8 cellular contexts compared by ENCODE assay signal in the genomic region with DNA sequence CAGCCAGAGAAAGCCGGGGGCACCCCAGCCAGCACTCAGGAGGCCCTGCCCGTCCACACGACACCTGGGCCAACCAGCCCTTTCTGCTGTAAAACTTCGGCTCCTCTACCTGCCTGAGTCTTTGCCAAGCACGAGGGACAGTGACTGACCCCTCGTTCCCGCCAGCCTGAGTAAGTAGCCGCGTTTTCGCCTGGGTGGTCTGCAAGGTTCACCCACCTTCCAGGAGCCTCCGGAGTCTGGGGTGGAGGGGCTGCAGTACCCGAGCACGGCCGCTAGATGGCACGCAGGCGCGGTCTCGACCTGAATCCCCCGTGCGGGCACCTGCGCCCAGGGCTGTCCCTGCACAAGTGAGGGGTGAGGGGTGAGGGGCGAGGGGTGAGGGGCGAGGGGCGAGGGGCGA.
DNase-seq lines count a peak whose midpoint lies in the region; ATAC-seq and TF ChIP-seq lines count a peak whose summit lies in the region.

No MANE protein-coding gene starts in this region.

- no peak overlapping the region for H4K91ac ChIP-seq in neuronal stem cell (ENCODE audit: low read depth, low read length, poor library complexity)

- WGBS in neuronal stem cell (ENCODE audit: extremely low coverage in 2 of 2, insufficient read length in 2 of 2, insufficient replicate concordance in 1 of 2), 2 donors = no CpG with 5 or more reads among the region's 25 CpGs

- H3K4me1 ChIP-seq in OCI-LY1 (ENCODE audit: insufficient read depth, low read length, severe bottlenecking) (no peaks in the 10 kb centered on the region), neuronal stem cell (ENCODE audit: control insufficient read depth in 2 of 2, insufficient read depth in 1 of 2, low read depth in 1 of 2, low read length in 2 of 2) (peaks cover 0 to 2% of the 10 kb centered on the region in 2 donors)

- no peaks in the 10 kb centered on the region for H3K79me2 ChIP-seq in OCI-LY1 (ENCODE audit: insufficient read depth, low read length)

- no peaks in the 10 kb centered on the region for H4K20me1 ChIP-seq in OCI-LY1 (ENCODE audit: insufficient read depth, low read length)

- H2BK120ac ChIP-seq in neuronal stem cell (ENCODE audit: low read depth, low read length) = peak overlapping the region; percentile 85

- no peak overlapping the region for H2AFZ ChIP-seq in OCI-LY1 (ENCODE audit: low read length)
- H2AFZ ChIP-seq in neuronal stem cell (ENCODE audit: low read length) = no peak overlapping the region

- peak overlapping the region; percentile 74 for H3K18ac ChIP-seq in neuronal stem cell (ENCODE audit: low read length)

- no peaks in the 10 kb centered on the region; the same call in 1 of the 2 replicates for H3K36me3 ChIP-seq in OCI-LY1 (ENCODE audit: insufficient read depth, low read length)
- H3K36me3 ChIP-seq in neuronal stem cell (replicated peaks in 1 of 2; ENCODE audit: control insufficient read depth in 2 of 2, insufficient read depth in 2 of 2, low read length in 2 of 2) = no peaks in the 10 kb centered on the region

- H3K14ac ChIP-seq in neuronal stem cell (ENCODE audit: low read length) = peak overlapping the region; percentile 47

- H3K4me3 ChIP-seq in OCI-LY1 (ENCODE audit: low read depth, low read length, poor library complexity, severe bottlenecking) (no peak overlapping the region), neuronal stem cell (ENCODE audit: low read length in 2 of 2) (no peak overlapping the region)

- in situ Hi-C loops in T47D (cut with HindIII; ENCODE audit: low pct_unique_long_range_greater_than_20kb, low sequenced_read_pairs) = no loop called here

- H3K4ac ChIP-seq in neuronal stem cell (ENCODE audit: low read length) = no peak overlapping the region

- H2BK5ac ChIP-seq in neuronal stem cell (ENCODE audit: low read length) = no peak overlapping the region

- H3K23ac ChIP-seq in neuronal stem cell (ENCODE audit: low read depth, low read length, poor library complexity) = peak overlapping the region; percentile 80

- H3K79me1 ChIP-seq in neuronal stem cell (ENCODE audit: low read depth, low read length) = no peaks in the 10 kb centered on the region

- H3K27me3 ChIP-seq in OCI-LY1 (ENCODE audit: insufficient read depth, low read length) (peaks cover 8% of the 10 kb centered on the region; the same call in 1 of the 2 replicates), neuronal stem cell (ENCODE audit: control insufficient read depth in 3 of 3, insufficient read depth in 3 of 3, low read depth in 1 of 3, low read length in 3 of 3) (no peaks in the 10 kb centered on the region)

- no peak overlapping the region for H3K27ac ChIP-seq in OCI-LY1 (ENCODE audit: low read depth, low read length, poor library complexity, severe bottlenecking)
- H3K27ac ChIP-seq in neuronal stem cell (replicated peaks; ENCODE audit: low read length) = no peak overlapping the region

- TF ChIP-seq CTCF in GM12874 (IDR thresholded peaks at IDR 0.05; ENCODE audit: insufficient read depth, low read depth, low read length) (peak; percentile 54), OCI-LY1 (IDR thresholded peaks at IDR 0.05; ENCODE audit: low read length) (peak; percentile 80)

- H3K9me2 ChIP-seq in OCI-LY1 (ENCODE audit: low read depth, low read length) = no peaks in the 10 kb centered on the region

- H3K9me3 ChIP-seq in OCI-LY1 (ENCODE audit: low read length) (peaks cover 4% of the 10 kb centered on the region; the same call in 1 of the 2 replicates), neuronal stem cell (replicated peaks in 1 of 2; ENCODE audit: control insufficient read depth in 2 of 2, insufficient read depth in 1 of 2, low read depth in 1 of 2, low read length in 2 of 2) (peaks cover 0 to 2% of the 10 kb centered on the region in 2 donors)

- no peaks in the 10 kb centered on the region for H3F3A ChIP-seq in OCI-LY1 (ENCODE audit: insufficient read depth, low read length)

- DNase-seq in T47D (ENCODE audit: low read depth in 1 of 2, low spot score in 1 of 2) = peak; percentile 27 to 59
- DNase-seq in neuronal stem cell (ENCODE audit: low spot score) = peak; percentile 56
- DNase-seq in NCI-H2107 treated with DMSO at 0.1 percent for 48 hours (lab: John Stamatoyannopoulos, UW; ENCODE audit: unreplicated experiment) = no peak

- ATAC-seq in GM19324 (IDR thresholded peaks at IDR 0.05; ENCODE audit: low FRiP score, unreplicated experiment) = no peak
- no peak for ATAC-seq in GM21529 (IDR thresholded peaks at IDR 0.05; ENCODE audit: unreplicated experiment)
- no peak for ATAC-seq in HG03378 (IDR thresholded peaks at IDR 0.05; ENCODE audit: unreplicated experiment)

- H3K9ac ChIP-seq in OCI-LY1 (ENCODE audit: low read length) (no peak overlapping the region), neuronal stem cell (ENCODE audit: low read depth, low read length, poor library complexity) (peak overlapping the region; percentile 83)

- peak overlapping the region; percentile 93 for H2BK15ac ChIP-seq in neuronal stem cell (ENCODE audit: low read length)

- H2AK5ac ChIP-seq in neuronal stem cell (ENCODE audit: low read depth, low read length) = peak overlapping the region; percentile 82

- H3K4me2 ChIP-seq in OCI-LY1 (ENCODE audit: low read length) (no peak overlapping the region), neuronal stem cell (ENCODE audit: insufficient read depth, low read length, poor library complexity, severe bottlenecking) (no peak overlapping the region)

- no peak overlapping the region for H2BK12ac ChIP-seq in neuronal stem cell (ENCODE audit: low read length)

- no peak overlapping the region for H4K8ac ChIP-seq in neuronal stem cell (ENCODE audit: low read depth, low read length)
